In the genomic region with DNA sequence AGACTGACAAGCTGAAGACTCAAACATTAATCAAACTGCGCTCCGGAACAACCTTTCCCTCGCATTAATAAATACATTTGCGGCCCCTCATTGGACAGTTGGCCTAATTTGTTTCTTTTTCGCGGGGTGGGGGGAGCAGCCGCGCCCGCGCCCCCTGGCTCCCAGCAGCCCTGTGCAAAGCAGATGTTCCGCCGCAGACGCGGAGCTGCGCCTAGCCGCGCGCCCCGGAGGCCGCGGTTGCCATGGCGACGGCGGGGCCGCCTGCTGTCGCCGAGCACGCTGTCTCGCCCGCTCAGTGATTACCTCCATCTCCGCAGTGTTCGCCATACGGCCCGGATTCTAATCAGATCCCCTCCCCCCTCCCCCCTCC, we compare ENCODE assay signal across 8 cellular contexts. TPM values are rescaled to one million over a fixed set of nuclear protein-coding genes. Genes with fewer than 3 reads are reported as not detected.
DNase-seq lines count a peak whose midpoint lies in the region; ATAC-seq and TF ChIP-seq lines count a peak whose summit lies in the region.

No MANE protein-coding gene starts in this region.

- no peaks in the 10 kb centered on the region for H3K36me3 Mint-ChIP-seq in activated T-cell treated with anti-CD3 and anti-CD28 coated beads, Interleukin-2, amount 50 U/mL, for 24 hours (ENCODE audit: low read depth)

- no peak overlapping the region for H3K27ac Mint-ChIP-seq in activated T-cell treated with anti-CD3 and anti-CD28 coated beads, Interleukin-2, amount 50 U/mL, for 24 hours

- peaks cover 65% of the 10 kb centered on the region for H3K27me3 Mint-ChIP-seq in activated T-cell treated with anti-CD3 and anti-CD28 coated beads, Interleukin-2, amount 50 U/mL, for 24 hours

- H3K4me3 Mint-ChIP-seq in activated T-cell treated with anti-CD3 and anti-CD28 coated beads, Interleukin-2, amount 50 U/mL, for 24 hours: peak overlapping the region; percentile 59

- peak; percentile 65 for DNase-seq in Ammon's horn (ENCODE audit: low spot score)
- peak; percentile 99 for DNase-seq in NCI-H82 (lab: John Stamatoyannopoulos, UW)
- DNase-seq in activated T-cell treated with anti-CD3 and anti-CD28 coated beads, Interleukin-2, amount 50 U/mL, for 24 hours: peak; percentile 77
- DNase-seq in fibroblast of villous mesenchyme (ENCODE audit: low read depth): no peak
- DNase-seq in posterior cingulate gyrus: peak in 9 of 10 donors; percentile 49 to 96 (median 71)

- peak; percentile 5 for TF ChIP-seq CTCF in fibroblast of villous mesenchyme (IDR thresholded peaks at IDR 0.05; ENCODE audit: insufficient read depth, low read depth, low read length)

- peak overlapping the region; percentile 50 for H3K4me3 ChIP-seq in fibroblast of villous mesenchyme (ENCODE audit: low read depth, low read length)

- no peaks in the 10 kb centered on the region for H3K9me3 Mint-ChIP-seq in activated T-cell treated with anti-CD3 and anti-CD28 coated beads, Interleukin-2, amount 50 U/mL, for 24 hours

- H3K4me1 Mint-ChIP-seq in activated T-cell treated with anti-CD3 and anti-CD28 coated beads, Interleukin-2, amount 50 U/mL, for 24 hours (ENCODE audit: low read depth): peaks cover 16% of the 10 kb centered on the region

- intact Hi-C loops in posterior cingulate gyrus (cut with DNase I): no loop called here

- ATAC-seq in HG02571 (IDR thresholded peaks at IDR 0.05; ENCODE audit: unreplicated experiment): peak; percentile 45
- no peak for ATAC-seq in GM21825 (IDR thresholded peaks at IDR 0.05; ENCODE audit: unreplicated experiment)
- no peak for ATAC-seq in HG03039 (IDR thresholded peaks at IDR 0.05; ENCODE audit: unreplicated experiment)

RNA-seq across cellular contexts. Expression of a gene that starts 25.5 kb away (rescaled TPM):
- 61.3 and 75.7 TPM in 2 replicates for total RNA-seq in fibroblast of villous mesenchyme

RNA-seq across cellular contexts. Expression of a gene that starts 36.0 kb away (rescaled TPM):
- total RNA-seq in fibroblast of villous mesenchyme: 110 and 132 TPM in 2 replicates

RNA-seq across cellular contexts. Expression of a gene that starts 41.2 kb away (rescaled TPM):
- 32.4 and 41.6 TPM in 2 replicates for total RNA-seq in fibroblast of villous mesenchyme

RNA-seq across cellular contexts. Expression of a gene that starts 54.5 kb away (rescaled TPM):
- not detected in 2 replicates for total RNA-seq in fibroblast of villous mesenchyme
